35 cellular contexts compared by ENCODE assay signal in the genomic region with DNA sequence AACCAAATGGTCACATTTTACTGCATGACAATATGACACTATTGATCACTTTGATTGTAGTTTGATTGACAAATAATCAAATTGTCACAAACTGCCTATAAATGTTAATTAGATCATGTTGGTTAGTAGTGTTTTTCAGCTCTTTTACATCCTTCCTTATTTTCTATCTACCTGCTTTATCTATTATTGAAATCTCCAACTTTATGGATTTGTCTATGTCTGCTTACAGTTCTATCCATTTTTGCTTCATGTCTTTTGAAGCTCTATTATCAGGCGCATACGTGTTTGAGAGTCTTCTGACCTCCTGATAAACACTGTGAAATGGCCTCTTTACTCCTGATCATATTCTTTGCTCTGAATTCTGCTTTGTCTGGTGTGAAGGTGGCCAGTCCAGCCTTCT.
"Had no signal": no experiment of that assay in that cellular context is flagged by ENCODE, and none has a peak within 500 bp of the region (broad histone marks: within the 10 kb centered on the region; RNA-seq: fewer than 3 reads in every experiment).

No MANE protein-coding gene starts in this region.

- DNase-seq: Karpas-422, Kasumi-1, MG63, MM.1S, MV-4-11, NCI-H1048, NCI-H1092, NCI-H1092 treated with DMSO at 0.1 percent for 48 hours, NCI-H1105, NCI-H1105 treated with DMSO at 0.1 percent for 48 hours, NCI-H1417, NCI-H1417 treated with DMSO at 0.1 percent for 48 hours, NCI-H1436, NCI-H1436 treated with DMSO at 0.1 percent for 48 hours, NCI-H146, NCI-H1694, NCI-H1694 treated with DMSO at 0.1 percent for 48 hours, NCI-H187, NCI-H187 treated with DMSO at 0.1 percent for 48 hours, NCI-H1930, NCI-H2029, NCI-H2029 treated with DMSO at 0.1 percent for 48 hours, NCI-H2081, NCI-H2081 treated with DMSO at 0.1 percent for 48 hours, NCI-H2107, NCI-H2171, NCI-H2171 treated with DMSO at 0.1 percent for 48 hours, NCI-H2227 treated with DMSO at 0.1 percent for 48 hours, NCI-H226, NCI-H345, NCI-H446, NCI-H446 treated with DMSO at 0.1 percent for 48 hours, NCI-H510A, NCI-H510A treated with DMSO at 0.1 percent for 48 hours, NCI-H524 had no signal

- H3K36me3 ChIP-seq: MG63 had no signal

- H3K4me3 ChIP-seq: MG63 had no signal

- H3K27me3 ChIP-seq: MG63 had no signal
